ENCODE assay signal across 8 cellular contexts in the genomic region with DNA sequence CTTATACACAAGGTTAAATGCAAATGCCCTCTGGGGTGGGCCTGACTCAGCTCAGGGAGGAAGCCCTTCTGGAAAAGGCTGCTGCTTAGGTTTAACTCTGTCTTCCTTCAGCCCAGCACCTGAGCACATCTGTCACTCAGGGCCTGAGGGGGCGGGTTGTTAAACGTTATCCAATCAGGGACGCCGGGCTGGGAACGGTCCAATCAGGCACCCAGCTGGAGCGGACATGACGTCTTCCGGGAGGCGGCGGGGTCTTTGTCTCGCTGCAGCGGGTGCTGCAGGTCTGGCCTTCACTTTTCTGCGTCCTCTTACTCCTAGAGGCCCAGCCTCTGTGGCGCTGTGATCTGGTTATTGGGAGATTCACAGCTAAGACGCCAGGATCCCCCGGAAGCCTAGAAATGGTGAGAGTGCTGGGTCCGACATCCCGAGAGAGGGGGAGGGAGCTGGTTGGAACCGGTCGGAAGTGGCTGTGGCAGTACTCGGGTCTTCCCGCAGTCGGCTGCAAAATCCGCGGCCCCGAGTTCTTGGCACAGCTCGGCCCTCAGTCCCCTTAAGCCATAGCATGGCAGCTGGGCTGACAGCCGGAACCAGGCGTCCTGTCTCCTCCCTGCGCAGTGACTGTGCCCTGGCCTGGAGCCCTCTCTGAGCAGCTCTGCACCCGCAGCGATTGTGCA. TPM values are rescaled to one million over a fixed set of nuclear protein-coding genes. Genes with fewer than 3 reads are reported as not detected.
DNase-seq lines count a peak whose midpoint lies in the region; ATAC-seq and TF ChIP-seq lines count a peak whose summit lies in the region.

A gene (plus strand): TSS at position 258 of the 674 bp plus-strand sequence. CDS start 141 bp downstream, at position 399.

- H3K9me2 ChIP-seq in Loucy (replicated peaks; ENCODE audit: low read depth, low read length) = no peaks in the 10 kb centered on the region

- peaks cover 11 to 18% of the 10 kb centered on the region in 2 donors for H3K4me1 Mint-ChIP-seq in natural killer cell treated with Interleukin-12 subunit alpha and Interleukin-12 subunit beta and Interleukin-15 and Interleukin-18, amount 100 ng/mL, for 72 hours (ENCODE audit: low read depth in 2 of 2)

- H3K9me3 ChIP-seq in Loucy (ENCODE audit: insufficient read depth, low read depth, low read length) = no peaks in the 10 kb centered on the region
- no peaks in the 10 kb centered on the region for H3K9me3 ChIP-seq in RWPE2 (ENCODE audit: severe bottlenecking)

- H3K79me2 ChIP-seq in Loucy (ENCODE audit: insufficient read depth, low read length) = peaks cover 46% of the 10 kb centered on the region

- peaks cover 2% of the 10 kb centered on the region for H3K36me3 Mint-ChIP-seq in natural killer cell treated with Interleukin-12 subunit alpha and Interleukin-12 subunit beta and Interleukin-15 and Interleukin-18, amount 100 ng/mL, for 72 hours

- peak within 1 kb of the TSS; percentile 75 for H3K4me2 ChIP-seq in Loucy (ENCODE audit: low read depth, low read length, poor library complexity, severe bottlenecking)

- H3K36me3 ChIP-seq in H7 (replicated peaks; ENCODE audit: control insufficient read depth, insufficient read depth, low read length) (no peaks in the 10 kb centered on the region), Loucy (ENCODE audit: insufficient read depth, low read length) (no peaks in the 10 kb centered on the region), RWPE2 (ENCODE audit: low read depth) (peaks cover 21% of the 10 kb centered on the region)

- H3K27me3 ChIP-seq in H7 (ENCODE audit: control insufficient read depth, insufficient read depth, low read length) (no peaks in the 10 kb centered on the region), Loucy (ENCODE audit: insufficient read depth, low read length, poor library complexity, severe bottlenecking) (no peaks in the 10 kb centered on the region), RWPE2 (ENCODE audit: insufficient read depth, poor library complexity, severe bottlenecking) (no peaks in the 10 kb centered on the region)

- peak within 1 kb of the TSS; percentile 83 for H3K9ac ChIP-seq in Loucy (ENCODE audit: low read depth, low read length, poor library complexity, severe bottlenecking)

- no peaks in the 10 kb centered on the region for H3K9me3 Mint-ChIP-seq in natural killer cell treated with Interleukin-12 subunit alpha and Interleukin-12 subunit beta and Interleukin-15 and Interleukin-18, amount 100 ng/mL, for 72 hours

- H3K4me1 ChIP-seq in Loucy (ENCODE audit: insufficient read depth, low read length, poor library complexity, severe bottlenecking) (peaks cover 19% of the 10 kb centered on the region), RWPE2 (ENCODE audit: insufficient read depth, poor library complexity, severe bottlenecking) (peaks cover 12% of the 10 kb centered on the region)

- TF ChIP-seq CTCF in Loucy (conservative IDR thresholded peaks at IDR 0.05; ENCODE audit: low read length) (no peak), RWPE2 (IDR thresholded peaks at IDR 0.05; ENCODE audit: poor library complexity, severe bottlenecking) (no peak), fibroblast of the aortic adventitia (IDR thresholded peaks at IDR 0.05; ENCODE audit: insufficient read depth, low read length) (no peak)

- ATAC-seq in RWPE2 (ENCODE audit: low read depth) = peak; percentile 100
- peak; percentile 100 for ATAC-seq in natural killer cell treated with Interleukin-12 subunit alpha and Interleukin-12 subunit beta and Interleukin-15 and Interleukin-18, amount 100 ng/mL, for 72 hours

- H3K27me3 Mint-ChIP-seq in natural killer cell treated with Interleukin-12 subunit alpha and Interleukin-12 subunit beta and Interleukin-15 and Interleukin-18, amount 100 ng/mL, for 72 hours = no peaks in the 10 kb centered on the region

- peaks cover 26% of the 10 kb centered on the region for H4K20me1 ChIP-seq in Loucy (ENCODE audit: insufficient read depth, low read length, poor library complexity, severe bottlenecking)

- DNase-seq in ELR (ENCODE audit: low read depth) (peak; percentile 94), H7 (peak; percentile 90), RWPE2 (ENCODE audit: low spot score) (peak; percentile 95), fibroblast of the aortic adventitia (ENCODE audit: low read depth) (peak; percentile 92)
- peak; percentile 89 for DNase-seq in activated effector memory CD4-positive, alpha-beta T cell treated with Interleukin-2 at 50 U/mL for 16 hours
- DNase-seq in natural killer cell treated with Interleukin-12 subunit alpha and Interleukin-12 subunit beta and Interleukin-15 and Interleukin-18, amount 100 ng/mL, for 72 hours (ENCODE audit: low spot score) = peak; percentile 96
- DNase-seq in stimulated activated naive CD4-positive, alpha-beta T cell treated with Interleukin-2 at 50 U/mL for 16 hours (lab: John Stamatoyannopoulos, UW) = peak; percentile 93

- peak within 1 kb of the TSS; percentile 97 for H3K4me3 Mint-ChIP-seq in natural killer cell treated with Interleukin-12 subunit alpha and Interleukin-12 subunit beta and Interleukin-15 and Interleukin-18, amount 100 ng/mL, for 72 hours

- H3K27ac Mint-ChIP-seq in natural killer cell treated with Interleukin-12 subunit alpha and Interleukin-12 subunit beta and Interleukin-15 and Interleukin-18, amount 100 ng/mL, for 72 hours = peak within 1 kb of the TSS; percentile 91 to 95

- no peaks in the 10 kb centered on the region for H3F3A ChIP-seq in Loucy (ENCODE audit: low read depth)

- peak within 1 kb of the TSS; percentile 84 for H2AFZ ChIP-seq in Loucy (ENCODE audit: low read length)

- H3K4me3 ChIP-seq in H7 (ENCODE audit: insufficient read depth, low read depth, low read length) = peak within 1 kb of the TSS; percentile 67
- peak within 1 kb of the TSS; percentile 82 for H3K4me3 ChIP-seq in Loucy (ENCODE audit: low read length, poor library complexity, severe bottlenecking)
- peak within 1 kb of the TSS; percentile 74 for H3K4me3 ChIP-seq in RWPE2 (ENCODE audit: severe bottlenecking)
- H3K4me3 ChIP-seq in fibroblast of the aortic adventitia (ENCODE audit: low read depth, low read length) = peak within 1 kb of the TSS; percentile 90

- peak within 1 kb of the TSS; percentile 45 for H3K27ac ChIP-seq in RWPE2 (ENCODE audit: poor library complexity, severe bottlenecking)

RNA-seq across cellular contexts. Expression of the gene that starts here (rescaled TPM):
- total RNA-seq in H7 (2014; rRNA removed; shearing (Covaris generic)) = 0.35 and 0.81 TPM in 2 replicates
- total RNA-seq in fibroblast of the aortic adventitia (ENCODE audit: low replicate concordance) = 4.3 and 6.8 TPM in 2 replicates
- 10 to 100 TPM in 1 of 2 donors, 1 to 10 TPM in 1; 7.2 to 11.6 TPM for total RNA-seq in natural killer cell treated with Interleukin-12 subunit alpha and Interleukin-12 subunit beta and Interleukin-15 and Interleukin-18, amount 100 ng/mL, for 72 hours

Comparison
In these comparisons a context has a peak if more than half of its experiments do, and no peak if none do; other contexts are left out.
1. Peak in every context shown above with its lines: DNase-seq, ATAC-seq, H3K4me3 ChIP-seq and H3K27ac ChIP-seq.
2. Peak in DNase-seq and H3K4me3 ChIP-seq in H7; RNA of the gene not detected or under 1 TPM.